ENCODE assay signal across 21 cellular contexts in the genomic region with DNA sequence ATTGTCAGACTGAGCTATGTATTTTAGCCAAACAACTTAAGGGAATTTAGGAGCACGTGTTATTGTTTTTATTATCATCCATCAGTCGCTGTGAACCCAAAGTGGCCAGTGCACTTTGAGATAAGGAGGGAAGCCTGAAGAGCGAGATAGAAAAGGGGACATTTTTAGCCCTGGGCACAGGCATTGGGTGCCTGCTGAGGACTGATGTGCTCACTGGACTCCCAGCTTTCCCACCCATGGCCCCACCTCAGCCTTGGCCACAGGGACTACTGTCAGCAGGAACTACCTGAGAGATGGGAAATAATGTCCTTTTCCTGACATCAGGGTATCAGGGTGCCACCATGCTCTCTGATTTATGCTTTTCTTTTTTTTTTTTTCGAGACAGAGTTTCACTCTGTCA. TPM values are rescaled to one million over a fixed set of nuclear protein-coding genes. Genes with fewer than 3 reads are reported as not detected.
DNase-seq lines count a peak whose midpoint lies in the region; ATAC-seq, FAIRE-seq and TF ChIP-seq lines count a peak whose summit lies in the region.
"Had no signal": no experiment of that assay in that cellular context is flagged by ENCODE, and none has a peak within 500 bp of the region (broad histone marks: within the 10 kb centered on the region; RNA-seq: fewer than 3 reads in every experiment).

No MANE protein-coding gene starts in this region.

- DNase-seq in breast epithelium (ENCODE audit: low spot score in 2 of 2) (no peak), mammary epithelial cell (no peak), fibroblast of villous mesenchyme (ENCODE audit: low read depth) (no peak), vagina (ENCODE audit: extremely low spot score in 2 of 2) (no peak), kidney (no peak), left colon (no peak)
- DNase-seq in stimulated activated naive CD8-positive, alpha-beta T cell treated with anti-CD3 and anti-CD28 coated beads, Interleukin-15, amount 100 ng/mL, for 72 hours = no peak
- DNase-seq: amygdala; DMS79 treated with DMSO at 0.1 percent for 48 hours; NCI-H2171; SHP77 treated with DMSO at 0.1 percent for 48 hours; stimulated activated naive CD4-positive, alpha-beta T cell had no signal

- H3K27me3 Mint-ChIP-seq in nephron (ENCODE audit: low read depth) = no peaks in the 10 kb centered on the region
- peaks cover 72% of the 10 kb centered on the region for H3K27me3 Mint-ChIP-seq in stimulated activated naive CD8-positive, alpha-beta T cell treated with anti-CD3 and anti-CD28 coated beads, Interleukin-15, amount 100 ng/mL, for 72 hours

- H3K4me1 ChIP-seq in breast epithelium (peaks cover 5 to 22% of the 10 kb centered on the region in 2 donors), mammary epithelial cell (ENCODE audit: insufficient read depth, low read length) (peaks cover 47% of the 10 kb centered on the region), vagina (peaks cover 69% of the 10 kb centered on the region), kidney (ENCODE audit: control insufficient read depth in 1 of 2, insufficient read depth in 1 of 2, low read depth in 1 of 2, low read length in 2 of 2) (peaks cover 0 to 9% of the 10 kb centered on the region in 2 donors)

- H3K4me2 ChIP-seq in mammary epithelial cell (ENCODE audit: insufficient read depth, low read depth, low read length) = no peak overlapping the region

- peaks cover 32% of the 10 kb centered on the region for H3K36me3 Mint-ChIP-seq in nephron (ENCODE audit: low read depth)

- H3K4me1 Mint-ChIP-seq in nephron = peaks cover 43% of the 10 kb centered on the region
- peaks cover 16% of the 10 kb centered on the region for H3K4me1 Mint-ChIP-seq in stimulated activated naive CD8-positive, alpha-beta T cell treated with anti-CD3 and anti-CD28 coated beads, Interleukin-15, amount 100 ng/mL, for 72 hours
- H3K4me1 Mint-ChIP-seq: activated T-helper 17 cell treated with anti-CD3 and anti-CD28 coated beads, Interleukin-2, amount 50 U/mL, for 72 hours had no signal

- no peaks in the 10 kb centered on the region for H3K9me3 Mint-ChIP-seq in nephron
- H3K9me3 Mint-ChIP-seq in stimulated activated naive CD8-positive, alpha-beta T cell treated with anti-CD3 and anti-CD28 coated beads, Interleukin-15, amount 100 ng/mL, for 72 hours = no peaks in the 10 kb centered on the region
- H3K9me3 Mint-ChIP-seq: activated T-helper 17 cell treated with anti-CD3 and anti-CD28 coated beads, Interleukin-2, amount 50 U/mL, for 72 hours had no signal

- in situ Hi-C loops in mammary epithelial cell (cut with MboI; ENCODE audit: low sequenced_read_pairs in 2 of 2) = no loop called here

- no peak for ATAC-seq in stimulated activated naive CD8-positive, alpha-beta T cell treated with anti-CD3 and anti-CD28 coated beads, Interleukin-15, amount 100 ng/mL, for 72 hours
- ATAC-seq in left colon = no peak
- ATAC-seq: activated T-helper 17 cell treated with anti-CD3 and anti-CD28 coated beads, Interleukin-2, amount 50 U/mL, for 72 hours; esophagus mucosa had no signal

- TF ChIP-seq POLR2A in breast epithelium (IDR thresholded peaks at IDR 0.05) = no peak
- TF ChIP-seq POLR2A in vagina (IDR thresholded peaks at IDR 0.05) = no peak

- WGBS in mammary epithelial cell (ENCODE audit: low coverage, missing lambda C conversion rate) = 94% methylated on average over 4 of the region's 4 CpGs

- H3K27me3 ChIP-seq in breast epithelium (no peaks in the 10 kb centered on the region), mammary epithelial cell (ENCODE audit: insufficient read depth, low read length) (no peaks in the 10 kb centered on the region), vagina (no peaks in the 10 kb centered on the region)

- no peak overlapping the region for H2AFZ ChIP-seq in mammary epithelial cell (ENCODE audit: low read depth, low read length)

- H3K4me3 ChIP-seq in breast epithelium (peak overlapping the region in 1 of 3 donors; percentile 96), mammary epithelial cell (replicated peaks in 1 of 3; ENCODE audit: insufficient read depth in 1 of 3, low read depth in 2 of 3, low read length in 3 of 3) (no peak overlapping the region), fibroblast of villous mesenchyme (ENCODE audit: low read depth, low read length) (peak overlapping the region; percentile 88), vagina (no peak overlapping the region), kidney (ENCODE audit: low read length in 2 of 2) (no peak overlapping the region)

- CTCF ChIA-PET in mammary epithelial cell (lab: Charles Lee; ENCODE audit: low non-redundant PET) = no interaction called here

- no peaks in the 10 kb centered on the region for H3K36me3 ChIP-seq in breast epithelium
- H3K36me3 ChIP-seq in mammary epithelial cell (ENCODE audit: insufficient read depth, low read length) = no peaks in the 10 kb centered on the region
- no peaks in the 10 kb centered on the region for H3K36me3 ChIP-seq in vagina
- no peaks in the 10 kb centered on the region for H3K36me3 ChIP-seq in kidney (ENCODE audit: control insufficient read depth in 1 of 2, insufficient read depth in 2 of 2, low read length in 2 of 2)

- H3K9me3 ChIP-seq in breast epithelium (no peaks in the 10 kb centered on the region), mammary epithelial cell (replicated peaks; ENCODE audit: insufficient read depth, low read length) (no peaks in the 10 kb centered on the region), vagina (no peaks in the 10 kb centered on the region), kidney (ENCODE audit: control insufficient read depth in 1 of 2, low read length in 2 of 2) (no peaks in the 10 kb centered on the region)

- peak overlapping the region; percentile 90 to 95 (median 95) for H3K4me3 Mint-ChIP-seq in nephron
- H3K4me3 Mint-ChIP-seq in stimulated activated naive CD8-positive, alpha-beta T cell treated with anti-CD3 and anti-CD28 coated beads, Interleukin-15, amount 100 ng/mL, for 72 hours = no peak overlapping the region
- H3K4me3 Mint-ChIP-seq: activated T-helper 17 cell treated with anti-CD3 and anti-CD28 coated beads, Interleukin-2, amount 50 U/mL, for 72 hours had no signal

- intact Hi-C loops in breast epithelium (cut with DNase I; ENCODE audit: low total_unique reads) = no loop called here
- intact Hi-C loops in mammary epithelial cell (cut with micrococcal nuclease) = loop anchor here (5.0 kb wide), 1 partner anchor 234 kb away; a partner anchor contains a TSS
- intact Hi-C loops in vagina (cut with DNase I) = no loop called here
- intact Hi-C loops in kidney (cut with DNase I) = no loop called here
- intact Hi-C loops in left colon (cut with DNase I, micrococcal nuclease) = no loop called here

- peak overlapping the region; percentile 80 to 93 for H3K27ac ChIP-seq in breast epithelium
- H3K27ac ChIP-seq in mammary epithelial cell (ENCODE audit: insufficient read depth, low read depth, low read length) = no peak overlapping the region
- peak overlapping the region; percentile 87 for H3K27ac ChIP-seq in vagina
- H3K27ac ChIP-seq in kidney (ENCODE audit: low read depth in 2 of 2, low read length in 2 of 2) = no peak overlapping the region

- peaks cover 56% of the 10 kb centered on the region for H3K79me2 ChIP-seq in mammary epithelial cell (ENCODE audit: insufficient read depth, low read length)

- dilution Hi-C loops in mammary epithelial cell (cut with HindIII; ENCODE audit: low sequenced_read_pairs) = no loop called here

- no peaks in the 10 kb centered on the region for H4K20me1 ChIP-seq in mammary epithelial cell (ENCODE audit: insufficient read depth, low read length)

- no peak for FAIRE-seq in kidney (lab: Jason Lieb, UNC)
- FAIRE-seq: colon, TTC549 had no signal

- TF ChIP-seq CTCF in breast epithelium (IDR thresholded peaks at IDR 0.05) (no peak), mammary epithelial cell (conservative IDR thresholded peaks at IDR 0.05 in 1 of 2, IDR thresholded peaks at IDR 0.05 in 1 of 2; ENCODE audit: extremely low read depth in 1 of 2, insufficient read depth in 1 of 2, low read depth in 1 of 2, low read length in 2 of 2) (no peak), fibroblast of villous mesenchyme (IDR thresholded peaks at IDR 0.05; ENCODE audit: insufficient read depth, low read depth, low read length) (no peak), nephron (IDR thresholded peaks at IDR 0.05; ENCODE audit: unreplicated experiment in 3 of 3) (no peak), vagina (IDR thresholded peaks at IDR 0.05) (no peak), kidney (IDR thresholded peaks at IDR 0.05; ENCODE audit: borderline replicate concordance, extremely low read depth, insufficient read depth) (no peak)

- BruUV-seq in mammary epithelial cell (replicated peaks; lab: Mats Ljungman, UMichigan) = no TSS peak

- H3K9ac ChIP-seq in mammary epithelial cell (ENCODE audit: insufficient read depth, low read length) (no peak overlapping the region), kidney (ENCODE audit: low read length in 2 of 2) (no peak overlapping the region)

- H3K27ac Mint-ChIP-seq in nephron = peak overlapping the region; percentile 93 to 97 (median 96)
- H3K27ac Mint-ChIP-seq in stimulated activated naive CD8-positive, alpha-beta T cell treated with anti-CD3 and anti-CD28 coated beads, Interleukin-15, amount 100 ng/mL, for 72 hours = no peak overlapping the region
- H3K27ac Mint-ChIP-seq: activated T-helper 17 cell treated with anti-CD3 and anti-CD28 coated beads, Interleukin-2, amount 50 U/mL, for 72 hours had no signal

RNA-seq across cellular contexts. Expression of a gene that starts 3.1 kb away (rescaled TPM):
- 10 to 100 TPM; 17.4 to 73.4 (median 42.6) TPM for total RNA-seq in breast epithelium
- 100 to 1,000 TPM; 196 to 351 TPM for total RNA-seq in mammary epithelial cell
- polyA plus RNA-seq in mammary epithelial cell = 141 TPM
- 123 TPM for polyA minus RNA-seq in mammary epithelial cell
- 188 and 255 TPM in 2 replicates for total RNA-seq in fibroblast of villous mesenchyme
- 45.2 TPM for total RNA-seq in vagina
- total RNA-seq in kidney = 89.3 TPM
- polyA plus RNA-seq in kidney (ENCODE audit: insufficient read depth, low read depth, low replicate concordance) = 16.6 TPM
- 100 to 1,000 TPM; 275 to 294 TPM for total RNA-seq in left colon
- total RNA-seq: activated T-helper 17 cell treated with anti-CD3 and anti-CD28 coated beads, Interleukin-2, amount 50 U/mL, for 72 hours had no signal

RNA-seq across cellular contexts. Expression of a gene that starts 19.4 kb away (rescaled TPM):
- total RNA-seq in breast epithelium = not detected
- total RNA-seq in mammary epithelial cell = not detected
- polyA plus RNA-seq in mammary epithelial cell = not detected
- not detected for polyA minus RNA-seq in mammary epithelial cell
- not detected in 2 replicates for total RNA-seq in fibroblast of villous mesenchyme
- total RNA-seq in vagina = not detected
- 2.0 TPM for total RNA-seq in kidney
- 25.4 TPM for polyA plus RNA-seq in kidney (ENCODE audit: insufficient read depth, low read depth, low replicate concordance)
- total RNA-seq in left colon = 10 to 100 TPM; 13.1 to 18.6 TPM
- total RNA-seq: A172; activated T-helper 17 cell treated with anti-CD3 and anti-CD28 coated beads, Interleukin-2, amount 50 U/mL, for 72 hours; esophagus mucosa; H4; lung microvascular endothelial cell; skeletal muscle tissue had no signal

RNA-seq across cellular contexts. Expression of a gene that starts 25.7 kb away (rescaled TPM):
- total RNA-seq in breast epithelium = 1 to 10 TPM; 1.0 to 1.8 (median 1.3) TPM
- under 1 TPM; 0.67 to 0.89 TPM for total RNA-seq in mammary epithelial cell
- 0.39 TPM for polyA plus RNA-seq in mammary epithelial cell
- not detected for polyA minus RNA-seq in mammary epithelial cell
- under 0.01 and 0.43 TPM in 2 replicates for total RNA-seq in fibroblast of villous mesenchyme
- 3.2 TPM for total RNA-seq in vagina
- 1.5 TPM for total RNA-seq in kidney
- 12.2 TPM for polyA plus RNA-seq in kidney (ENCODE audit: insufficient read depth, low read depth, low replicate concordance)
- total RNA-seq in left colon = 10 to 100 TPM in 1 of 2 donors, 1 to 10 TPM in 1; 7.9 to 22.6 TPM
- total RNA-seq: A172 had no signal

RNA-seq across cellular contexts. Expression of a gene that starts 45.7 kb away (rescaled TPM):
- 1 to 10 TPM in 2 of 3 donors, under 1 TPM in 1; 0.66 to 1.4 (median 1.2) TPM for total RNA-seq in breast epithelium
- 1 to 10 TPM; 1.2 to 1.3 TPM for total RNA-seq in mammary epithelial cell
- 1.9 TPM for polyA plus RNA-seq in mammary epithelial cell
- polyA minus RNA-seq in mammary epithelial cell = not detected
- total RNA-seq in fibroblast of villous mesenchyme = 1.3 and 1.9 TPM in 2 replicates
- total RNA-seq in vagina = 1.5 TPM
- 0.91 TPM for total RNA-seq in kidney
- polyA plus RNA-seq in kidney (ENCODE audit: insufficient read depth, low read depth, low replicate concordance) = 11.8 TPM
- total RNA-seq in left colon = 1 to 10 TPM; 2.2 to 2.6 TPM

Comparison
In these comparisons a context has a peak if more than half of its experiments do, and no peak if none do; other contexts are left out.
1. H3K27ac ChIP-seq: peak in breast epithelium (2 of 2) and vagina (single experiment); none in mammary epithelial cell (single experiment) and kidney (0 of 2).
2. H3K27ac Mint-ChIP-seq: peak in nephron (3 of 3); none in stimulated activated naive CD8-positive, alpha-beta T cell treated with anti-CD3 and anti-CD28 coated beads, Interleukin-15, amount 100 ng/mL, for 72 hours (0 of 2).
3. H3K4me3 Mint-ChIP-seq: peak in nephron (3 of 3); none in stimulated activated naive CD8-positive, alpha-beta T cell treated with anti-CD3 and anti-CD28 coated beads, Interleukin-15, amount 100 ng/mL, for 72 hours (0 of 2).